In genomic region chr2:237687666-237688065, GRCh38 we compare ENCODE assay signal across 1 cellular context.
TF ChIP-seq lines count a peak whose summit lies in the region.

No MANE protein-coding gene starts in this region.

TF ChIP-seq in HepG2, 621 proteins besides CTCF, POLR2A, EP300 and RAD21 (continued from another document and continues in another):
- TF ChIP-seq PAXIP1 (CRISPR knock-in tag; conservative IDR thresholded peaks at IDR 0.05): peak; percentile 66; the same call in 1 of the 2 replicates
- TF ChIP-seq SKI (IDR thresholded peaks at IDR 0.05; ENCODE audit: partially characterized antibody): peak; percentile 25
- peak; percentile 46; the same call in 1 of the 2 replicates for TF ChIP-seq RXRB (CRISPR knock-in tag; IDR thresholded peaks at IDR 0.05; ENCODE audit: borderline replicate concordance)
- no peak for TF ChIP-seq ELF1 (CRISPR knock-in tag; IDR thresholded peaks at IDR 0.05)
- TF ChIP-seq NFKB2 (CRISPR knock-in tag; IDR thresholded peaks at IDR 0.05; ENCODE audit: borderline replicate concordance): no peak
- TF ChIP-seq SOX6 (IDR thresholded peaks at IDR 0.05): no peak
- peak; percentile 53 for TF ChIP-seq SOX6 (CRISPR knock-in tag; IDR thresholded peaks at IDR 0.05)
- no peak for TF ChIP-seq NFYB (CRISPR knock-in tag; IDR thresholded peaks at IDR 0.05)
- peak; percentile 45; the same call in 1 of the 2 replicates for TF ChIP-seq FOSL2 (CRISPR knock-in tag; IDR thresholded peaks at IDR 0.05)
- no peak for TF ChIP-seq ISX (CRISPR knock-in tag; conservative IDR thresholded peaks at IDR 0.05)
- TF ChIP-seq XRCC5 (optimal IDR thresholded peaks at IDR 0.05; ENCODE audit: low read length): peak; percentile 72
- peak; percentile 27; the same call in 1 of the 2 replicates for TF ChIP-seq ZFX (CRISPR knock-in tag; IDR thresholded peaks at IDR 0.05; ENCODE audit: low read depth)
- TF ChIP-seq FOXA3 (CRISPR knock-in tag; IDR thresholded peaks at IDR 0.05): peak; percentile 57; the same call in 1 of the 2 replicates
- peak; percentile 48 for TF ChIP-seq SRF (IDR thresholded peaks at IDR 0.05; ENCODE audit: low read depth, low read length)
- peak; percentile 50; the same call in 1 of the 2 replicates for TF ChIP-seq ZBTB21 (CRISPR knock-in tag; IDR thresholded peaks at IDR 0.05)
- TF ChIP-seq, protein P1, sequence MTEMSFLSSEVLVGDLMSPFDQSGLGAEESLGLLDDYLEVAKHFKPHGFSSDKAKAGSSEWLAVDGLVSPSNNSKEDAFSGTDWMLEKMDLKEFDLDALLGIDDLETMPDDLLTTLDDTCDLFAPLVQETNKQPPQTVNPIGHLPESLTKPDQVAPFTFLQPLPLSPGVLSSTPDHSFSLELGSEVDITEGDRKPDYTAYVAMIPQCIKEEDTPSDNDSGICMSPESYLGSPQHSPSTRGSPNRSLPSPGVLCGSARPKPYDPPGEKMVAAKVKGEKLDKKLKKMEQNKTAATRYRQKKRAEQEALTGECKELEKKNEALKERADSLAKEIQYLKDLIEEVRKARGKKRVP (CRISPR knock-in tag; IDR thresholded peaks at IDR 0.05): 0 out of 4 replicates have a peak, but pooled peaks of 1 of the 2 experiments have one; percentile 43
- TF ChIP-seq SAP130 (CRISPR knock-in tag; IDR thresholded peaks at IDR 0.05; ENCODE audit: low read depth): peak; percentile 85
- TF ChIP-seq ATF2 (CRISPR knock-in tag; IDR thresholded peaks at IDR 0.05): 0 out of 2 replicates have a peak, but pooled peaks have one; percentile 32
- TF ChIP-seq, protein P2, sequence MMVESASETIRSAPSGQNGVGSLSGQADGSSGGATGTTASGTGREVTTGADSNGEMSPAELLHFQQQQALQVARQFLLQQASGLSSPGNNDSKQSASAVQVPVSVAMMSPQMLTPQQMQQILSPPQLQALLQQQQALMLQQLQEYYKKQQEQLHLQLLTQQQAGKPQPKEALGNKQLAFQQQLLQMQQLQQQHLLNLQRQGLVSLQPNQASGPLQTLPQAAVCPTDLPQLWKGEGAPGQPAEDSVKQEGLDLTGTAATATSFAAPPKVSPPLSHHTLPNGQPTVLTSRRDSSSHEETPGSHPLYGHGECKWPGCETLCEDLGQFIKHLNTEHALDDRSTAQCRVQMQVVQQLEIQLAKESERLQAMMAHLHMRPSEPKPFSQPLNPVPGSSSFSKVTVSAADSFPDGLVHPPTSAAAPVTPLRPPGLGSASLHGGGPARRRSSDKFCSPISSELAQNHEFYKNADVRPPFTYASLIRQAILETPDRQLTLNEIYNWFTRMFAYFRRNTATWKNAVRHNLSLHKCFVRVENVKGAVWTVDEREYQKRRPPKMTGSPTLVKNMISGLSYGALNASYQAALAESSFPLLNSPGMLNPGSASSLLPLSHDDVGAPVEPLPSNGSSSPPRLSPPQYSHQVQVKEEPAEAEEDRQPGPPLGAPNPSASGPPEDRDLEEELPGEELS (CRISPR knock-in tag; IDR thresholded peaks at IDR 0.05): peak; percentile 27; the same call in 1 of the 2 replicates
- TF ChIP-seq SP2 (CRISPR knock-in tag; IDR thresholded peaks at IDR 0.05): no peak
- TF ChIP-seq CEBPG (CRISPR knock-in tag; IDR thresholded peaks at IDR 0.05): peak; percentile 88
- no peak for TF ChIP-seq NONO (IDR thresholded peaks at IDR 0.05)
- no peak for TF ChIP-seq NONO (CRISPR knock-in tag; conservative IDR thresholded peaks at IDR 0.05)
- TF ChIP-seq RCOR2 (CRISPR knock-in tag; IDR thresholded peaks at IDR 0.05): peak; percentile 70; the same call in 1 of the 2 replicates
- peak; percentile 57 for TF ChIP-seq PATZ1 (CRISPR knock-in tag; IDR thresholded peaks at IDR 0.05)
- TF ChIP-seq MIER3 (CRISPR knock-in tag; IDR thresholded peaks at IDR 0.05; ENCODE audit: borderline replicate concordance): 0 out of 2 replicates have a peak, but pooled peaks have one; percentile 37
- no peak for TF ChIP-seq ZNF790 (CRISPR knock-in tag; IDR thresholded peaks at IDR 0.05; ENCODE audit: borderline replicate concordance)
- TF ChIP-seq PHF20 (CRISPR knock-in tag; IDR thresholded peaks at IDR 0.05): no peak
- TF ChIP-seq HNF4G (IDR thresholded peaks at IDR 0.05; ENCODE audit: borderline replicate concordance, low read depth, low read length): peak; percentile 66; the same call in 1 of the 2 replicates
- no peak for TF ChIP-seq HNF4G (CRISPR knock-in tag; IDR thresholded peaks at IDR 0.05; ENCODE audit: borderline replicate concordance, low read depth)
- 0 out of 2 replicates have a peak, but pooled peaks have one; percentile 5 for TF ChIP-seq TCF7 (IDR thresholded peaks at IDR 0.05; ENCODE audit: low read depth)
- 0 out of 2 replicates have a peak, but pooled peaks have one; percentile 20 for TF ChIP-seq ZNF772 (CRISPR knock-in tag; IDR thresholded peaks at IDR 0.05)
- TF ChIP-seq ERF (CRISPR knock-in tag; IDR thresholded peaks at IDR 0.05): peak; percentile 32; the same call in 1 of the 2 replicates
- peak; percentile 47; the same call in 1 of the 2 replicates for TF ChIP-seq GATAD2A (CRISPR knock-in tag; IDR thresholded peaks at IDR 0.05)
- peak; percentile 70; the same call in 1 of the 2 replicates for TF ChIP-seq RFX3 (CRISPR knock-in tag; IDR thresholded peaks at IDR 0.05)
- TF ChIP-seq, protein P3, sequence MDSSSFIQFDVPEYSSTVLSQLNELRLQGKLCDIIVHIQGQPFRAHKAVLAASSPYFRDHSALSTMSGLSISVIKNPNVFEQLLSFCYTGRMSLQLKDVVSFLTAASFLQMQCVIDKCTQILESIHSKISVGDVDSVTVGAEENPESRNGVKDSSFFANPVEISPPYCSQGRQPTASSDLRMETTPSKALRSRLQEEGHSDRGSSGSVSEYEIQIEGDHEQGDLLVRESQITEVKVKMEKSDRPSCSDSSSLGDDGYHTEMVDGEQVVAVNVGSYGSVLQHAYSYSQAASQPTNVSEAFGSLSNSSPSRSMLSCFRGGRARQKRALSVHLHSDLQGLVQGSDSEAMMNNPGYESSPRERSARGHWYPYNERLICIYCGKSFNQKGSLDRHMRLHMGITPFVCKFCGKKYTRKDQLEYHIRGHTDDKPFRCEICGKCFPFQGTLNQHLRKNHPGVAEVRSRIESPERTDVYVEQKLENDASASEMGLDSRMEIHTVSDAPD (CRISPR knock-in tag; IDR thresholded peaks at IDR 0.05): peak; percentile 95; the same call in 1 of the 2 replicates
- TF ChIP-seq ZNF263 (CRISPR knock-in tag; IDR thresholded peaks at IDR 0.05): peak; percentile 99
- TF ChIP-seq ZNF598 (CRISPR knock-in tag; IDR thresholded peaks at IDR 0.05; ENCODE audit: borderline replicate concordance): 0 out of 2 replicates have a peak, but pooled peaks have one; percentile 1
- peak; percentile 84 for TF ChIP-seq CEBPB (IDR thresholded peaks at IDR 0.05; ENCODE audit: borderline replicate concordance, low read depth, low read length)
- TF ChIP-seq FOXP1 (IDR thresholded peaks at IDR 0.05): no peak
- peak; percentile 66; the same call in 1 of the 2 replicates for TF ChIP-seq FOXP1 (CRISPR knock-in tag; IDR thresholded peaks at IDR 0.05)
- peak; percentile 61 for TF ChIP-seq SALL1 (CRISPR knock-in tag; IDR thresholded peaks at IDR 0.05)
- TF ChIP-seq, protein P4, sequence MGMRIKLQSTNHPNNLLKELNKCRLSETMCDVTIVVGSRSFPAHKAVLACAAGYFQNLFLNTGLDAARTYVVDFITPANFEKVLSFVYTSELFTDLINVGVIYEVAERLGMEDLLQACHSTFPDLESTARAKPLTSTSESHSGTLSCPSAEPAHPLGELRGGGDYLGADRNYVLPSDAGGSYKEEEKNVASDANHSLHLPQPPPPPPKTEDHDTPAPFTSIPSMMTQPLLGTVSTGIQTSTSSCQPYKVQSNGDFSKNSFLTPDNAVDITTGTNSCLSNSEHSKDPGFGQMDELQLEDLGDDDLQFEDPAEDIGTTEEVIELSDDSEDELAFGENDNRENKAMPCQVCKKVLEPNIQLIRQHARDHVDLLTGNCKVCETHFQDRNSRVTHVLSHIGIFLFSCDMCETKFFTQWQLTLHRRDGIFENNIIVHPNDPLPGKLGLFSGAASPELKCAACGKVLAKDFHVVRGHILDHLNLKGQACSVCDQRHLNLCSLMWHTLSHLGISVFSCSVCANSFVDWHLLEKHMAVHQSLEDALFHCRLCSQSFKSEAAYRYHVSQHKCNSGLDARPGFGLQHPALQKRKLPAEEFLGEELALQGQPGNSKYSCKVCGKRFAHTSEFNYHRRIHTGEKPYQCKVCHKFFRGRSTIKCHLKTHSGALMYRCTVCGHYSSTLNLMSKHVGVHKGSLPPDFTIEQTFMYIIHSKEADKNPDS (CRISPR knock-in tag; IDR thresholded peaks at IDR 0.05): no peak
- no peak for TF ChIP-seq HNRNPLL (IDR thresholded peaks at IDR 0.05; ENCODE audit: low read depth, low read length, poor library complexity, severe bottlenecking)
- TF ChIP-seq SOX5 (CRISPR knock-in tag; IDR thresholded peaks at IDR 0.05; ENCODE audit: borderline replicate concordance): peak; percentile 71
- TF ChIP-seq ZNF3 (CRISPR knock-in tag; IDR thresholded peaks at IDR 0.05): 0 out of 2 replicates have a peak, but pooled peaks have one; percentile 42
